Comparison of ENCODE assay signal across 1 cellular context in the genomic region with DNA sequence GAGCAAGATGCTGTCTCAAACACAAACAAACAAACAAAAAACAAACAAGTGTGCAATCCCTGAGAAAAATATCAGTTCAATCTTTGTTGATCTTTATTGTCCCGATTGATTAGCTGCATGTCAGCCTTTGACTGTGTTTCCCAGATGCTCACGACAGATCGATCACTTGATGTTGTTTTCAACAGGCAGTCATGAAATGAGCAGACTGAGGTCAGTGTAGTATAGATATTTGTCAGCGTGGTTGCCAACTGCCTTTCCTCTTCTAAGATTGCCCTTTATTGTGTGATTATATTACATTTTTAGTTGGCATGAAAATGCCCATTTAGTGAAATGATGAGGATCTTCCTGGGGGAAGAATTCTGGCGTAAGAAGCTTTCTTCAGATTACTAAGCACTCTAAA.
TF ChIP-seq lines count a peak whose summit lies in the region.

No MANE protein-coding gene starts in this region.

TF ChIP-seq in GM23338, 12 proteins besides CTCF, POLR2A, EP300 and RAD21:
- TF ChIP-seq CREB1 (CRISPR knock-in tag; IDR thresholded peaks at IDR 0.05; ENCODE audit: low read depth) (no peak), EZH2phosphoT487 (IDR thresholded peaks at IDR 0.05; ENCODE audit: unreplicated experiment) (no peak), NANOG (IDR thresholded peaks at IDR 0.05; ENCODE audit: borderline replicate concordance) (no peak), STAT1 (IDR thresholded peaks at IDR 0.05; ENCODE audit: unreplicated experiment) (no peak), ZNF331 (CRISPR knock-in tag; IDR thresholded peaks at IDR 0.05; ENCODE audit: low read depth) (no peak), EZH2 (IDR thresholded peaks at IDR 0.05; ENCODE audit: low read depth, unreplicated experiment) (no peak), POLR2AphosphoS5 (IDR thresholded peaks at IDR 0.05; ENCODE audit: low read depth) (no peak), ZNF114 (CRISPR knock-in tag; IDR thresholded peaks at IDR 0.05) (no peak), JUNB (IDR thresholded peaks at IDR 0.05; ENCODE audit: unreplicated experiment) (no peak)
- TF ChIP-seq, protein P1, sequence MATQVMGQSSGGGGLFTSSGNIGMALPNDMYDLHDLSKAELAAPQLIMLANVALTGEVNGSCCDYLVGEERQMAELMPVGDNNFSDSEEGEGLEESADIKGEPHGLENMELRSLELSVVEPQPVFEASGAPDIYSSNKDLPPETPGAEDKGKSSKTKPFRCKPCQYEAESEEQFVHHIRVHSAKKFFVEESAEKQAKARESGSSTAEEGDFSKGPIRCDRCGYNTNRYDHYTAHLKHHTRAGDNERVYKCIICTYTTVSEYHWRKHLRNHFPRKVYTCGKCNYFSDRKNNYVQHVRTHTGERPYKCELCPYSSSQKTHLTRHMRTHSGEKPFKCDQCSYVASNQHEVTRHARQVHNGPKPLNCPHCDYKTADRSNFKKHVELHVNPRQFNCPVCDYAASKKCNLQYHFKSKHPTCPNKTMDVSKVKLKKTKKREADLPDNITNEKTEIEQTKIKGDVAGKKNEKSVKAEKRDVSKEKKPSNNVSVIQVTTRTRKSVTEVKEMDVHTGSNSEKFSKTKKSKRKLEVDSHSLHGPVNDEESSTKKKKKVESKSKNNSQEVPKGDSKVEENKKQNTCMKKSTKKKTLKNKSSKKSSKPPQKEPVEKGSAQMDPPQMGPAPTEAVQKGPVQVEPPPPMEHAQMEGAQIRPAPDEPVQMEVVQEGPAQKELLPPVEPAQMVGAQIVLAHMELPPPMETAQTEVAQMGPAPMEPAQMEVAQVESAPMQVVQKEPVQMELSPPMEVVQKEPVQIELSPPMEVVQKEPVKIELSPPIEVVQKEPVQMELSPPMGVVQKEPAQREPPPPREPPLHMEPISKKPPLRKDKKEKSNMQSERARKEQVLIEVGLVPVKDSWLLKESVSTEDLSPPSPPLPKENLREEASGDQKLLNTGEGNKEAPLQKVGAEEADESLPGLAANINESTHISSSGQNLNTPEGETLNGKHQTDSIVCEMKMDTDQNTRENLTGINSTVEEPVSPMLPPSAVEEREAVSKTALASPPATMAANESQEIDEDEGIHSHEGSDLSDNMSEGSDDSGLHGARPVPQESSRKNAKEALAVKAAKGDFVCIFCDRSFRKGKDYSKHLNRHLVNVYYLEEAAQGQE (IDR thresholded peaks at IDR 0.05; ENCODE audit: unreplicated experiment), result no peak
- TF ChIP-seq, protein P2, sequence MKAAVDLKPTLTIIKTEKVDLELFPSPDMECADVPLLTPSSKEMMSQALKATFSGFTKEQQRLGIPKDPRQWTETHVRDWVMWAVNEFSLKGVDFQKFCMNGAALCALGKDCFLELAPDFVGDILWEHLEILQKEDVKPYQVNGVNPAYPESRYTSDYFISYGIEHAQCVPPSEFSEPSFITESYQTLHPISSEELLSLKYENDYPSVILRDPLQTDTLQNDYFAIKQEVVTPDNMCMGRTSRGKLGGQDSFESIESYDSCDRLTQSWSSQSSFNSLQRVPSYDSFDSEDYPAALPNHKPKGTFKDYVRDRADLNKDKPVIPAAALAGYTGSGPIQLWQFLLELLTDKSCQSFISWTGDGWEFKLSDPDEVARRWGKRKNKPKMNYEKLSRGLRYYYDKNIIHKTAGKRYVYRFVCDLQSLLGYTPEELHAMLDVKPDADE (IDR thresholded peaks at IDR 0.05), result no peak
- TF ChIP-seq, protein P3, sequence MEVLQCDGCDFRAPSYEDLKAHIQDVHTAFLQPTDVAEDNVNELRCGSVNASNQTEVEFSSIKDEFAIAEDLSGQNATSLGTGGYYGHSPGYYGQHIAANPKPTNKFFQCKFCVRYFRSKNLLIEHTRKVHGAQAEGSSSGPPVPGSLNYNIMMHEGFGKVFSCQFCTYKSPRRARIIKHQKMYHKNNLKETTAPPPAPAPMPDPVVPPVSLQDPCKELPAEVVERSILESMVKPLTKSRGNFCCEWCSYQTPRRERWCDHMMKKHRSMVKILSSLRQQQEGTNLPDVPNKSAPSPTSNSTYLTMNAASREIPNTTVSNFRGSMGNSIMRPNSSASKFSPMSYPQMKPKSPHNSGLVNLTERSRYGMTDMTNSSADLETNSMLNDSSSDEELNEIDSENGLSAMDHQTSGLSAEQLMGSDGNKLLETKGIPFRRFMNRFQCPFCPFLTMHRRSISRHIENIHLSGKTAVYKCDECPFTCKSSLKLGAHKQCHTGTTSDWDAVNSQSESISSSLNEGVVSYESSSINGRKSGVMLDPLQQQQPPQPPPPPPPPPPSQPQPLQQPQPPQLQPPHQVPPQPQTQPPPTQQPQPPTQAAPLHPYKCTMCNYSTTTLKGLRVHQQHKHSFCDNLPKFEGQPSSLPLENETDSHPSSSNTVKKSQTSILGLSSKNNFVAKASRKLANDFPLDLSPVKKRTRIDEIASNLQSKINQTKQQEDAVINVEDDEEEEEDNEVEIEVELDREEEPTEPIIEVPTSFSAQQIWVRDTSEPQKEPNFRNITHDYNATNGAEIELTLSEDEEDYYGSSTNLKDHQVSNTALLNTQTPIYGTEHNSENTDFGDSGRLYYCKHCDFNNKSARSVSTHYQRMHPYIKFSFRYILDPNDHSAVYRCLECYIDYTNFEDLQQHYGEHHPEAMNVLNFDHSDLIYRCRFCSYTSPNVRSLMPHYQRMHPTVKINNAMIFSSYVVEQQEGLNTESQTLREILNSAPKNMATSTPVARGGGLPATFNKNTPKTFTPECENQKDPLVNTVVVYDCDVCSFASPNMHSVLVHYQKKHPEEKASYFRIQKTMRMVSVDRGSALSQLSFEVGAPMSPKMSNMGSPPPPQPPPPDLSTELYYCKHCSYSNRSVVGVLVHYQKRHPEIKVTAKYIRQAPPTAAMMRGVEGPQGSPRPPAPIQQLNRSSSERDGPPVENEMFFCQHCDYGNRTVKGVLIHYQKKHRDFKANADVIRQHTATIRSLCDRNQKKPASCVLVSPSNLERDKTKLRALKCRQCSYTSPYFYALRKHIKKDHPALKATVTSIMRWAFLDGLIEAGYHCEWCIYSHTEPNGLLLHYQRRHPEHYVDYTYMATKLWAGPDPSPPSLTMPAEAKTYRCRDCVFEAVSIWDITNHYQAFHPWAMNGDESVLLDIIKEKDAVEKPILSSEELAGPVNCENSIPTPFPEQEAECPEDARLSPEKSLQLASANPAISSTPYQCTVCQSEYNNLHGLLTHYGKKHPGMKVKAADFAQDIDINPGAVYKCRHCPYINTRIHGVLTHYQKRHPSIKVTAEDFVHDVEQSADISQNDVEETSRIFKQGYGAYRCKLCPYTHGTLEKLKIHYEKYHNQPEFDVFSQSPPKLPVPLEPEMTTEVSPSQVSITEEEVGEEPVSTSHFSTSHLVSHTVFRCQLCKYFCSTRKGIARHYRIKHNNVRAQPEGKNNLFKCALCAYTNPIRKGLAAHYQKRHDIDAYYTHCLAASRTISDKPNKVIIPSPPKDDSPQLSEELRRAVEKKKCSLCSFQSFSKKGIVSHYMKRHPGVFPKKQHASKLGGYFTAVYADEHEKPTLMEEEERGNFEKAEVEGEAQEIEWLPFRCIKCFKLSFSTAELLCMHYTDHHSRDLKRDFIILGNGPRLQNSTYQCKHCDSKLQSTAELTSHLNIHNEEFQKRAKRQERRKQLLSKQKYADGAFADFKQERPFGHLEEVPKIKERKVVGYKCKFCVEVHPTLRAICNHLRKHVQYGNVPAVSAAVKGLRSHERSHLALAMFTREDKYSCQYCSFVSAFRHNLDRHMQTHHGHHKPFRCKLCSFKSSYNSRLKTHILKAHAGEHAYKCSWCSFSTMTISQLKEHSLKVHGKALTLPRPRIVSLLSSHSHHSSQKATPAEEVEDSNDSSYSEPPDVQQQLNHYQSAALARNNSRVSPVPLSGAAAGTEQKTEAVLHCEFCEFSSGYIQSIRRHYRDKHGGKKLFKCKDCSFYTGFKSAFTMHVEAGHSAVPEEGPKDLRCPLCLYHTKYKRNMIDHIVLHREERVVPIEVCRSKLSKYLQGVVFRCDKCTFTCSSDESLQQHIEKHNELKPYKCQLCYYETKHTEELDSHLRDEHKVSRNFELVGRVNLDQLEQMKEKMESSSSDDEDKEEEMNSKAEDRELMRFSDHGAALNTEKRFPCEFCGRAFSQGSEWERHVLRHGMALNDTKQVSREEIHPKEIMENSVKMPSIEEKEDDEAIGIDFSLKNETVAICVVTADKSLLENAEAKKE (CRISPR knock-in tag; IDR thresholded peaks at IDR 0.05), result no peak
